Comparison of ENCODE assay signal across 29 cellular contexts in genomic region chr11:68501813-68502212, GRCh38.
"Had no signal": no experiment of that assay in that cellular context is flagged by ENCODE, and none has a peak within 500 bp of the region (broad histone marks: within the 10 kb centered on the region; RNA-seq: fewer than 3 reads in every experiment).

No MANE protein-coding gene starts in this region.

- ATAC-seq: activated CD8-positive, alpha-beta T cell treated with anti-CD3 and anti-CD28 coated beads for 36 hours; activated T-cell treated with anti-CD3 and anti-CD28 coated beads, Interleukin-2, amount 50 U/mL, for 72 hours; activated T-helper 17 cell treated with anti-CD3 and anti-CD28 coated beads, Interleukin-2, amount 50 U/mL, for 72 hours; PC-3; Right ventricle myocardium inferior had no signal

- H3K36me3 ChIP-seq: brain microvascular endothelial cell had no signal

- H3K27ac Mint-ChIP-seq: activated CD4-positive, alpha-beta T cell treated with anti-CD3 and anti-CD28 coated beads, Interleukin-2, amount 10 ng/mL, durations not matched to agents 24 days and 14 days; activated T-cell treated with anti-CD3 and anti-CD28 coated beads, Interleukin-2, amount 50 U/mL, for 72 hours had no signal

- H3K27me3 Mint-ChIP-seq: activated CD4-positive, alpha-beta T cell treated with anti-CD3 and anti-CD28 coated beads, Interleukin-2, amount 10 ng/mL, durations not matched to agents 24 days and 14 days; activated CD8-positive, alpha-beta T cell treated with anti-CD3 and anti-CD28 coated beads for 36 hours; activated naive CD8-positive, alpha-beta T cell treated with anti-CD3 and anti-CD28 coated beads for 36 hours; activated T-helper 17 cell treated with anti-CD3 and anti-CD28 coated beads, Interleukin-2, amount 50 U/mL, for 72 hours had no signal

- H3K27ac ChIP-seq: brain microvascular endothelial cell, RWPE1, WERI-Rb-1 had no signal

- H3K4me3 Mint-ChIP-seq: activated CD4-positive, alpha-beta T cell treated with anti-CD3 and anti-CD28 coated beads, Interleukin-2, amount 10 ng/mL, durations not matched to agents 24 days and 14 days; activated CD8-positive, alpha-beta T cell treated with anti-CD3 and anti-CD28 coated beads for 36 hours; activated naive CD8-positive, alpha-beta T cell treated with anti-CD3 and anti-CD28 coated beads for 36 hours had no signal

- DNase-seq: activated CD4-positive, alpha-beta T cell treated with anti-CD3 and anti-CD28 coated beads, Interleukin-2, amount 10 ng/mL, durations not matched to agents 24 days and 14 days; activated CD4-positive, alpha-beta T cell treated with anti-CD3 and anti-CD28 coated beads, Interleukin-2, amount 50 U/mL, for 4 hours; activated CD4-positive, CD25-positive, alpha-beta regulatory T cell; activated CD8-positive, alpha-beta T cell treated with anti-CD3 and anti-CD28 coated beads for 36 hours; activated effector memory CD4-positive, alpha-beta T cell treated with anti-CD3 and anti-CD28 coated beads, Interleukin-2, amount 50 U/mL, for 16 hours; activated naive CD4-positive, alpha-beta T cell; activated naive CD4-positive, alpha-beta T cell treated with anti-CD3 and anti-CD28 coated beads, Interleukin-2, amount 50 U/mL, for 16 hours; activated naive CD8-positive, alpha-beta T cell treated with anti-CD3 and anti-CD28 coated beads for 36 hours; activated T-cell treated with anti-CD3 and anti-CD28 coated beads, Interleukin-2, amount 50 U/mL, for 1 hour; activated T-cell treated with anti-CD3 and anti-CD28 coated beads, Interleukin-2, amount 50 U/mL, for 72 hours; amniotic stem cell; aorta; brain microvascular endothelial cell; central memory CD4-positive, alpha-beta T cell; NCI-H1092 treated with DMSO at 0.1 percent for 48 hours; NCI-H1417; NCI-H187 treated with DMSO at 0.1 percent for 48 hours; NCI-H2081; NCI-H226; NCI-H446 treated with DMSO at 0.1 percent for 48 hours; NCI-H524; PC-3; SW 1271; T-helper 1 cell; T1000; WERI-Rb-1 had no signal

- H3K9me3 Mint-ChIP-seq: activated CD4-positive, alpha-beta T cell treated with anti-CD3 and anti-CD28 coated beads, Interleukin-2, amount 10 ng/mL, durations not matched to agents 24 days and 14 days; activated CD8-positive, alpha-beta T cell treated with anti-CD3 and anti-CD28 coated beads for 36 hours; activated naive CD8-positive, alpha-beta T cell treated with anti-CD3 and anti-CD28 coated beads for 36 hours; activated T-cell treated with anti-CD3 and anti-CD28 coated beads, Interleukin-2, amount 50 U/mL, for 72 hours; activated T-helper 17 cell treated with anti-CD3 and anti-CD28 coated beads, Interleukin-2, amount 50 U/mL, for 72 hours had no signal

- H3K27me3 ChIP-seq: brain microvascular endothelial cell had no signal
